In genomic region chr1:20439282-20439681, GRCh38 we compare ENCODE assay signal across 13 cellular contexts. TPM values are rescaled to one million over a fixed set of nuclear protein-coding genes. Genes with fewer than 3 reads are reported as not detected.
DNase-seq lines count a peak whose midpoint lies in the region; ATAC-seq and TF ChIP-seq lines count a peak whose summit lies in the region.
"Had no signal": no experiment of that assay in that cellular context is flagged by ENCODE, and none has a peak within 500 bp of the region (broad histone marks: within the 10 kb centered on the region; RNA-seq: fewer than 3 reads in every experiment).

No MANE protein-coding gene starts in this region.

- no peak overlapping the region for H3K4me3 Mint-ChIP-seq in activated CD8-positive, alpha-beta T cell treated with anti-CD3 and anti-CD28 coated beads, Interleukin-2, amount 10 ng/mL, durations not matched to agents 7 days and 5 days
- H3K4me3 Mint-ChIP-seq: activated T-helper 1 cell treated with anti-CD3 and anti-CD28 coated beads, Interleukin-12 subunit alpha, Interleukin-12 subunit beta, Interleukin-2, Interleukin-4 antibody, amounts not matched to agents 30 ng/mL and 10 ng/mL and 1 ng/mL, durations not matched to agents 14 hours and 24 hours and 36 hours had no signal

- TF ChIP-seq EP300 in Ishikawa (IDR thresholded peaks at IDR 0.05; ENCODE audit: borderline replicate concordance): no peak

- CTCF ChIA-PET in activated CD8-positive, alpha-beta T cell treated with anti-CD3 and anti-CD28 coated beads, Interleukin-2, amount 10 ng/mL, durations not matched to agents 7 days and 5 days (lab: Charles Lee): interaction anchor here (1.2 kb wide), 1 partner anchor 8 kb away, joined by 6 read pairs; no protein-coding TSS in a partner anchor

- TF ChIP-seq RAD21 in Ishikawa (IDR thresholded peaks at IDR 0.05; ENCODE audit: low read depth): no peak

- H3K27me3 Mint-ChIP-seq in activated CD8-positive, alpha-beta T cell treated with anti-CD3 and anti-CD28 coated beads, Interleukin-2, amount 10 ng/mL, durations not matched to agents 7 days and 5 days (ENCODE audit: low read depth): no peaks in the 10 kb centered on the region

- TF ChIP-seq CTCF in AG10803 (conservative IDR thresholded peaks at IDR 0.05; ENCODE audit: low read length) (no peak), GM20000 (IDR thresholded peaks at IDR 0.05; ENCODE audit: extremely low read depth, missing control alignments) (no peak)

- H3K27ac Mint-ChIP-seq in activated CD8-positive, alpha-beta T cell treated with anti-CD3 and anti-CD28 coated beads, Interleukin-2, amount 10 ng/mL, durations not matched to agents 7 days and 5 days: no peak overlapping the region
- H3K27ac Mint-ChIP-seq: activated T-helper 1 cell treated with anti-CD3 and anti-CD28 coated beads, Interleukin-12 subunit alpha, Interleukin-12 subunit beta, Interleukin-2, Interleukin-4 antibody, amounts not matched to agents 30 ng/mL and 10 ng/mL and 1 ng/mL, durations not matched to agents 14 hours and 24 hours and 36 hours had no signal

- no peaks in the 10 kb centered on the region for H3K9me3 Mint-ChIP-seq in activated CD8-positive, alpha-beta T cell treated with anti-CD3 and anti-CD28 coated beads, Interleukin-2, amount 10 ng/mL, durations not matched to agents 7 days and 5 days (ENCODE audit: insufficient read depth)
- H3K9me3 Mint-ChIP-seq: activated T-helper 1 cell treated with anti-CD3 and anti-CD28 coated beads, Interleukin-12 subunit alpha, Interleukin-12 subunit beta, Interleukin-2, Interleukin-4 antibody, amounts not matched to agents 30 ng/mL and 10 ng/mL and 1 ng/mL, durations not matched to agents 14 hours and 24 hours and 36 hours had no signal

- no peak overlapping the region for H3K4me3 ChIP-seq in AG10803 (ENCODE audit: low read length)
- H3K4me3 ChIP-seq: breast epithelium, right atrium auricular region had no signal

- H3K36me3 Mint-ChIP-seq in activated CD8-positive, alpha-beta T cell treated with anti-CD3 and anti-CD28 coated beads, Interleukin-2, amount 10 ng/mL, durations not matched to agents 7 days and 5 days (ENCODE audit: low read depth): no peaks in the 10 kb centered on the region

- POLR2A ChIA-PET in activated CD8-positive, alpha-beta T cell treated with anti-CD3 and anti-CD28 coated beads, Interleukin-2, amount 10 ng/mL, durations not matched to agents 7 days and 5 days (lab: Charles Lee): no interaction called here

- ATAC-seq in HG02981 (IDR thresholded peaks at IDR 0.05; ENCODE audit: unreplicated experiment): no peak
- ATAC-seq in activated CD8-positive, alpha-beta T cell treated with anti-CD3 and anti-CD28 coated beads, Interleukin-2, amount 10 ng/mL, durations not matched to agents 7 days and 5 days: no peak

- DNase-seq in AG10803 (ENCODE audit: low read depth): peak; percentile 32
- peak; percentile 52 for DNase-seq in astrocyte of the hippocampus (ENCODE audit: low read depth, low spot score)
- peak; percentile 74 for DNase-seq in iPS-NIHi11 (ENCODE audit: low spot score)
- no peak for DNase-seq in GM20000 (ENCODE audit: low spot score)
- no peak for DNase-seq in T-helper 1 cell
- DNase-seq in activated CD8-positive, alpha-beta T cell treated with anti-CD3 and anti-CD28 coated beads, Interleukin-2, amount 10 ng/mL, durations not matched to agents 7 days and 5 days: no peak
- DNase-seq: activated CD4-positive, alpha-beta T cell treated with anti-CD3 and anti-CD28 coated beads for 4 hours; KBM-7 had no signal

- H3K4me1 Mint-ChIP-seq in activated CD8-positive, alpha-beta T cell treated with anti-CD3 and anti-CD28 coated beads, Interleukin-2, amount 10 ng/mL, durations not matched to agents 7 days and 5 days (ENCODE audit: low read depth): no peaks in the 10 kb centered on the region

TF ChIP-seq in Ishikawa, 13 proteins besides CTCF, POLR2A, EP300 and RAD21:
- 0 out of 2 replicates have a peak, but pooled peaks have one; percentile 25 for TF ChIP-seq USF1 (IDR thresholded peaks at IDR 0.05)
- no peak for TF ChIP-seq ZBTB7A (IDR thresholded peaks at IDR 0.05; ENCODE audit: low read depth)
- TF ChIP-seq, protein P1, sequence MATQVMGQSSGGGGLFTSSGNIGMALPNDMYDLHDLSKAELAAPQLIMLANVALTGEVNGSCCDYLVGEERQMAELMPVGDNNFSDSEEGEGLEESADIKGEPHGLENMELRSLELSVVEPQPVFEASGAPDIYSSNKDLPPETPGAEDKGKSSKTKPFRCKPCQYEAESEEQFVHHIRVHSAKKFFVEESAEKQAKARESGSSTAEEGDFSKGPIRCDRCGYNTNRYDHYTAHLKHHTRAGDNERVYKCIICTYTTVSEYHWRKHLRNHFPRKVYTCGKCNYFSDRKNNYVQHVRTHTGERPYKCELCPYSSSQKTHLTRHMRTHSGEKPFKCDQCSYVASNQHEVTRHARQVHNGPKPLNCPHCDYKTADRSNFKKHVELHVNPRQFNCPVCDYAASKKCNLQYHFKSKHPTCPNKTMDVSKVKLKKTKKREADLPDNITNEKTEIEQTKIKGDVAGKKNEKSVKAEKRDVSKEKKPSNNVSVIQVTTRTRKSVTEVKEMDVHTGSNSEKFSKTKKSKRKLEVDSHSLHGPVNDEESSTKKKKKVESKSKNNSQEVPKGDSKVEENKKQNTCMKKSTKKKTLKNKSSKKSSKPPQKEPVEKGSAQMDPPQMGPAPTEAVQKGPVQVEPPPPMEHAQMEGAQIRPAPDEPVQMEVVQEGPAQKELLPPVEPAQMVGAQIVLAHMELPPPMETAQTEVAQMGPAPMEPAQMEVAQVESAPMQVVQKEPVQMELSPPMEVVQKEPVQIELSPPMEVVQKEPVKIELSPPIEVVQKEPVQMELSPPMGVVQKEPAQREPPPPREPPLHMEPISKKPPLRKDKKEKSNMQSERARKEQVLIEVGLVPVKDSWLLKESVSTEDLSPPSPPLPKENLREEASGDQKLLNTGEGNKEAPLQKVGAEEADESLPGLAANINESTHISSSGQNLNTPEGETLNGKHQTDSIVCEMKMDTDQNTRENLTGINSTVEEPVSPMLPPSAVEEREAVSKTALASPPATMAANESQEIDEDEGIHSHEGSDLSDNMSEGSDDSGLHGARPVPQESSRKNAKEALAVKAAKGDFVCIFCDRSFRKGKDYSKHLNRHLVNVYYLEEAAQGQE (IDR thresholded peaks at IDR 0.05; ENCODE audit: low read depth): peak; percentile 83
- no peak for TF ChIP-seq YY1 (IDR thresholded peaks at IDR 0.05; ENCODE audit: low read depth)

RNA-seq across cellular contexts. Expression of gene CAMK2N1, which starts 46.7 kb away (rescaled TPM):
- under 1 TPM; 0.29 to 0.44 TPM for total RNA-seq in activated CD8-positive, alpha-beta T cell treated with anti-CD3 and anti-CD28 coated beads, Interleukin-2, amount 10 ng/mL, durations not matched to agents 7 days and 5 days

Comparison
In these comparisons a context has a peak if more than half of its experiments do, and no peak if none do; other contexts are left out.
1. DNase-seq: peak in AG10803 (single experiment), astrocyte of the hippocampus (single experiment) and iPS-NIHi11 (single experiment); none in GM20000 (single experiment), T-helper 1 cell (0 of 5) and activated CD8-positive, alpha-beta T cell treated with anti-CD3 and anti-CD28 coated beads, Interleukin-2, amount 10 ng/mL, durations not matched to agents 7 days and 5 days (single experiment).